Comparison of ENCODE assay signal across 8 cellular contexts in genomic region chr5:181241393-181241975, GRCh38. TPM values are rescaled to one million over a fixed set of nuclear protein-coding genes. Genes with fewer than 3 reads are reported as not detected.
DNase-seq lines count a peak whose midpoint lies in the region; ATAC-seq and TF ChIP-seq lines count a peak whose summit lies in the region.

No MANE protein-coding gene starts in this region.

- intact Hi-C loops in esophagus muscularis mucosa (cut with DNase I): no loop called here

- H3K36me3 ChIP-seq in esophagus muscularis mucosa: peaks cover 45 to 59% (median 58%) of the 10 kb centered on the region in 4 donors

- H3K36me3 Mint-ChIP-seq in T-helper 2 cell treated with Interferon-gamma antibody and Interleukin-4, amounts not matched to agents 5 μg/mL and 100 μg/mL, for 36 hours (ENCODE audit: low read depth): peaks cover 71% of the 10 kb centered on the region

- peak overlapping the region; percentile 96 for H3K27ac Mint-ChIP-seq in T-helper 2 cell treated with Interferon-gamma antibody and Interleukin-4, amounts not matched to agents 5 μg/mL and 100 μg/mL, for 36 hours

- TF ChIP-seq EP300 in esophagus muscularis mucosa (IDR thresholded peaks at IDR 0.05): no peak

- no peaks in the 10 kb centered on the region for H3K9me3 ChIP-seq in esophagus muscularis mucosa

- TF ChIP-seq CTCF in esophagus muscularis mucosa (IDR thresholded peaks at IDR 0.05): no peak

- H3K4me3 ChIP-seq in esophagus muscularis mucosa (no peak overlapping the region), skeletal muscle cell (ENCODE audit: low read depth, low read length) (peak overlapping the region; percentile 94)

- WGBS in esophagus muscularis mucosa: 37% methylated on average over 6 of the region's 6 CpGs

- H3K9me3 Mint-ChIP-seq in T-helper 2 cell treated with Interferon-gamma antibody and Interleukin-4, amounts not matched to agents 5 μg/mL and 100 μg/mL, for 36 hours: no peaks in the 10 kb centered on the region

- H3K27ac ChIP-seq in esophagus muscularis mucosa (replicated peaks in 1 of 4): peak overlapping the region in 3 of 4 donors; percentile 92 to 97 (median 92)

- peak; percentile 60 to 69 for ATAC-seq in activated CD4-positive, CD25-positive, alpha-beta regulatory T cell treated with anti-CD3 and anti-CD28 coated beads, Interleukin-2, amount 50 U/mL, for 24 hours
- no peak for ATAC-seq in GM19023 (IDR thresholded peaks at IDR 0.05; ENCODE audit: unreplicated experiment)

- DNase-seq in activated CD4-positive, CD25-positive, alpha-beta regulatory T cell treated with anti-CD3 and anti-CD28 coated beads, Interleukin-2, amount 50 U/mL, for 72 hours: no peak
- peak; percentile 57 for DNase-seq in T-helper 2 cell treated with Interferon-gamma antibody and Interleukin-4, amounts not matched to agents 5 μg/mL and 100 μg/mL, for 36 hours (ENCODE audit: low spot score)
- DNase-seq in esophagus muscularis mucosa (ENCODE audit: extremely low spot score): no peak
- no peak for DNase-seq in skeletal muscle cell (ENCODE audit: low read depth)
- no peak for DNase-seq in T-helper 9 cell
- DNase-seq in NCI-H1048 (lab: John Stamatoyannopoulos, UW): no peak

- H3K4me3 Mint-ChIP-seq in T-helper 2 cell treated with Interferon-gamma antibody and Interleukin-4, amounts not matched to agents 5 μg/mL and 100 μg/mL, for 36 hours: peak overlapping the region; percentile 97

- H3K4me1 Mint-ChIP-seq in T-helper 2 cell treated with Interferon-gamma antibody and Interleukin-4, amounts not matched to agents 5 μg/mL and 100 μg/mL, for 36 hours (ENCODE audit: low read depth): peaks cover 40% of the 10 kb centered on the region

- peaks cover 37 to 73% (median 56%) of the 10 kb centered on the region in 4 donors for H3K4me1 ChIP-seq in esophagus muscularis mucosa

- no peak for TF ChIP-seq POLR2A in esophagus muscularis mucosa (IDR thresholded peaks at IDR 0.05; ENCODE audit: low read depth)

- H3K27me3 ChIP-seq in esophagus muscularis mucosa: no peaks in the 10 kb centered on the region

- no peaks in the 10 kb centered on the region for H3K27me3 Mint-ChIP-seq in T-helper 2 cell treated with Interferon-gamma antibody and Interleukin-4, amounts not matched to agents 5 μg/mL and 100 μg/mL, for 36 hours (ENCODE audit: low read depth)

RNA-seq across cellular contexts. Expression of gene RACK1, which starts 2.2 kb away (rescaled TPM):
- 1,000 to 10,000 TPM; 1,252 to 1,898 (median 1,625) TPM for total RNA-seq in esophagus muscularis mucosa

RNA-seq across cellular contexts. Expression of gene TRIM41, which starts 18.4 kb away (rescaled TPM):
- total RNA-seq in esophagus muscularis mucosa: 10 to 100 TPM in 3 of 4 donors, 1 to 10 TPM in 1; 9.8 to 22.4 (median 18.2) TPM

RNA-seq across cellular contexts. Expression of gene TRIM52, which starts 19.5 kb away (rescaled TPM):
- total RNA-seq in esophagus muscularis mucosa: 10 to 100 TPM; 10.3 to 21.9 (median 18.4) TPM

RNA-seq across cellular contexts. Expression of gene TRIM7, which starts 36.5 kb away (rescaled TPM):
- total RNA-seq in esophagus muscularis mucosa: 1 to 10 TPM; 2.1 to 5.8 (median 3.4) TPM
